ENCODE assay signal across 29 cellular contexts in genomic region chr18:57080479-57080878, GRCh38.
"Had no signal": no experiment of that assay in that cellular context is flagged by ENCODE, and none has a peak within 500 bp of the region (broad histone marks: within the 10 kb centered on the region; RNA-seq: fewer than 3 reads in every experiment).

No MANE protein-coding gene starts in this region.

- H3K4me3 Mint-ChIP-seq: activated CD4-positive, alpha-beta memory T cell treated with anti-CD3 and anti-CD28 coated beads, Interleukin-2, amount 10 ng/mL, durations not matched to agents 7 days and 5 days; activated CD4-positive, alpha-beta T cell treated with anti-CD3 and anti-CD28 coated beads for 36 hours; activated CD4-positive, alpha-beta T cell treated with anti-CD3 and anti-CD28 coated beads, Interleukin-2, amount 10 ng/mL, durations not matched to agents 7 days and 5 days; activated naive CD8-positive, alpha-beta T cell; activated T-cell treated with anti-CD3 and anti-CD28 coated beads, Interleukin-2, amount 50 U/mL, for 4 hours; activated T-helper 17 cell treated with anti-CD3 and anti-CD28 coated beads, Interleukin-2, amount 50 U/mL, for 72 hours; central memory CD8-positive, alpha-beta T cell; dendritic cell treated with granulocyte-macrophage colony-stimulating factor and Interleukin-4, amounts not matched to agents 40 ng/mL and 50 ng/mL, for 4 days; endodermal cell; T-helper 17 cell; T-helper 2 cell treated with Interferon-gamma antibody and Interleukin-4, amounts not matched to agents 5 μg/mL and 100 μg/mL, for 36 hours had no signal

- ATAC-seq: activated CD4-positive, alpha-beta T cell treated with anti-CD3 and anti-CD28 coated beads for 36 hours; activated T-cell treated with anti-CD3 and anti-CD28 coated beads, Interleukin-2, amount 50 U/mL, for 4 hours; activated T-helper 17 cell treated with anti-CD3 and anti-CD28 coated beads, Interleukin-2, amount 50 U/mL, for 72 hours; esophagus mucosa; T-helper 17 cell had no signal

- H3K36me3 Mint-ChIP-seq: activated naive CD8-positive, alpha-beta T cell had no signal

- FAIRE-seq: astrocyte, bronchial epithelial cell, frontal cortex had no signal

- DNase-seq: activated CD4-positive, alpha-beta memory T cell treated with anti-CD3 and anti-CD28 coated beads, Interleukin-2, amount 10 ng/mL, durations not matched to agents 7 days and 5 days; activated CD4-positive, alpha-beta T cell treated with anti-CD3 and anti-CD28 coated beads for 36 hours; activated CD4-positive, alpha-beta T cell treated with anti-CD3 and anti-CD28 coated beads, Interleukin-2, amount 10 ng/mL, durations not matched to agents 7 days and 5 days; activated CD4-positive, alpha-beta T cell treated with anti-CD3 and anti-CD28 coated beads, Interleukin-2, amount 50 U/mL, for 4 hours; activated CD4-positive, CD25-positive, alpha-beta regulatory T cell; activated CD4-positive, CD25-positive, alpha-beta regulatory T cell treated with anti-CD3 and anti-CD28 coated beads, Interleukin-2, amount 50 U/mL, for 72 hours; activated effector memory CD4-positive, alpha-beta T cell treated with Interleukin-2 at 50 U/mL for 16 hours; activated gamma-delta T cell treated with Interleukin-2 at 50 U/mL for 16 hours; activated naive CD4-positive, alpha-beta T cell treated with anti-CD3 and anti-CD28 coated beads, Interleukin-2, amount 50 U/mL, for 16 hours; activated naive CD4-positive, alpha-beta T cell treated with Interleukin-2 at 50 U/mL for 16 hours; activated T-cell treated with anti-CD3 and anti-CD28 coated beads, Interleukin-2, amount 50 U/mL, for 4 hours; amniotic stem cell; anterior cingulate cortex; brain microvascular endothelial cell; dorsolateral prefrontal cortex; effector memory CD4-positive, alpha-beta T cell; foreskin fibroblast; T-helper 17 cell; T1000 had no signal

- H3K27ac Mint-ChIP-seq: activated CD4-positive, alpha-beta memory T cell treated with anti-CD3 and anti-CD28 coated beads, Interleukin-2, amount 10 ng/mL, durations not matched to agents 7 days and 5 days; activated CD4-positive, alpha-beta T cell treated with anti-CD3 and anti-CD28 coated beads for 36 hours; activated CD4-positive, alpha-beta T cell treated with anti-CD3 and anti-CD28 coated beads, Interleukin-2, amount 10 ng/mL, durations not matched to agents 7 days and 5 days; activated naive CD8-positive, alpha-beta T cell; activated T-helper 17 cell treated with anti-CD3 and anti-CD28 coated beads, Interleukin-2, amount 50 U/mL, for 72 hours; dendritic cell treated with granulocyte-macrophage colony-stimulating factor and Interleukin-4, amounts not matched to agents 40 ng/mL and 50 ng/mL, for 4 days; endodermal cell; T-helper 17 cell; T-helper 2 cell treated with Interferon-gamma antibody and Interleukin-4, amounts not matched to agents 5 μg/mL and 100 μg/mL, for 36 hours had no signal

- H3K9me3 Mint-ChIP-seq: activated T-helper 17 cell treated with anti-CD3 and anti-CD28 coated beads, Interleukin-2, amount 50 U/mL, for 72 hours; central memory CD8-positive, alpha-beta T cell; dendritic cell treated with granulocyte-macrophage colony-stimulating factor and Interleukin-4, amounts not matched to agents 40 ng/mL and 50 ng/mL, for 4 days had no signal

- H3K27me3 Mint-ChIP-seq: activated naive CD8-positive, alpha-beta T cell had no signal
